Comparison of ENCODE assay signal across 1 cellular context in the genomic region with DNA sequence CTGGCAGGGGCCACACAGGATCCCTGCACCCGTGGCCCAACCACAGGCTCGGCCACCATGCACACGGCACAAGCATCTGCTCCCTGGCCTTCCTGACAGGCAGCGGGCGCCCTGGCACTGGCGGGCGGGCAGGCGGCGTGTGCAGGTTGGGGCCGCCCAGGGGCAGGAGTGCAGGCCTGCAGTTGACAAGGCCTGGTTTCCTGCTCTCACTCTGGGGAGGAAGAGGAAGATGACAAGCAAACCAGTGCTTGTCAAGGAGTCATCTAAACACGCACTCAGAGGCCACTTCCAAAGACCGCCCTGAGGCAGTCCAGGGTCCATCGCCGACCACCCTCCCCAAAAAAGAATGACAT.
TF ChIP-seq lines count a peak whose summit lies in the region.

No MANE protein-coding gene starts in this region.

TF ChIP-seq in endothelial cell of umbilical vein, 7 proteins besides CTCF, POLR2A, EP300 and RAD21:
- TF ChIP-seq EZH2 (IDR thresholded peaks at IDR 0.05; ENCODE audit: borderline replicate concordance, low read depth, low read length, severe bottlenecking) (no peak), JUN (IDR thresholded peaks at IDR 0.05; ENCODE audit: borderline replicate concordance, insufficient read depth, insufficient read length, low read depth) (no peak), MYC (IDR thresholded peaks at IDR 0.05; ENCODE audit: low read depth, low read length) (no peak), GATA2 (IDR thresholded peaks at IDR 0.05; ENCODE audit: insufficient read depth, insufficient read length, low read depth, low read length) (no peak), POLR2AphosphoS5 (IDR thresholded peaks at IDR 0.05; ENCODE audit: insufficient read depth, low read depth, low read length) (no peak), FOS (IDR thresholded peaks at IDR 0.05; ENCODE audit: borderline replicate concordance, insufficient read depth, low read length) (no peak)
- TF ChIP-seq, protein P1, sequence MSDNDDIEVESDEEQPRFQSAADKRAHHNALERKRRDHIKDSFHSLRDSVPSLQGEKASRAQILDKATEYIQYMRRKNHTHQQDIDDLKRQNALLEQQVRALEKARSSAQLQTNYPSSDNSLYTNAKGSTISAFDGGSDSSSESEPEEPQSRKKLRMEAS (IDR thresholded peaks at IDR 0.05; ENCODE audit: insufficient read depth, insufficient read length): no peak
